ENCODE assay signal across 9 cellular contexts in genomic region chr12:42468853-42469252, GRCh38.
DNase-seq lines count a peak whose midpoint lies in the region; ATAC-seq and TF ChIP-seq lines count a peak whose summit lies in the region.
"Had no signal": no experiment of that assay in that cellular context is flagged by ENCODE, and none has a peak within 500 bp of the region (broad histone marks: within the 10 kb centered on the region; RNA-seq: fewer than 3 reads in every experiment).

No MANE protein-coding gene starts in this region.

- H3K27ac Mint-ChIP-seq in nephron = peak overlapping the region; percentile 46 to 76 (median 70)
- peak overlapping the region in 1 of 8 donors; percentile 24 for H3K27ac Mint-ChIP-seq in CD8-positive, alpha-beta memory T cell

- H3K4me1 Mint-ChIP-seq in nephron = peaks cover 55% of the 10 kb centered on the region
- H3K4me1 Mint-ChIP-seq in CD8-positive, alpha-beta memory T cell = peaks cover 14 to 22% (median 14%) of the 10 kb centered on the region in 3 donors

- in situ Hi-C loops in Panc1 (cut with HindIII; ENCODE audit: low pct_unique_long_range_greater_than_20kb, low sequenced_read_pairs) = no loop called here

- no peaks in the 10 kb centered on the region for H3K9me3 Mint-ChIP-seq in nephron
- H3K9me3 Mint-ChIP-seq in CD8-positive, alpha-beta memory T cell = no peaks in the 10 kb centered on the region

- H3K4me3 Mint-ChIP-seq in nephron = no peak overlapping the region
- peak overlapping the region in 1 of 7 donors; percentile 30 for H3K4me3 Mint-ChIP-seq in CD8-positive, alpha-beta memory T cell

- TF ChIP-seq CTCF in Panc1 (IDR thresholded peaks at IDR 0.05) = no peak
- no peak for TF ChIP-seq CTCF in nephron (IDR thresholded peaks at IDR 0.05; ENCODE audit: unreplicated experiment in 3 of 3)

- POLR2A ChIA-PET in Panc1 (lab: Charles Lee) = interaction anchor here (0.5 kb wide), 1 partner anchor 40 kb away, joined by 5 read pairs; no protein-coding TSS in a partner anchor
- POLR2A ChIA-PET in CD8-positive, alpha-beta memory T cell (lab: Charles Lee) = no interaction called here

- peaks cover 76% of the 10 kb centered on the region for H3K36me3 Mint-ChIP-seq in nephron (ENCODE audit: low read depth)
- no peaks in the 10 kb centered on the region for H3K36me3 Mint-ChIP-seq in CD8-positive, alpha-beta memory T cell

- no TSS peak for BruUV-seq in Panc1 (replicated peaks; lab: Mats Ljungman, UMichigan)

- no peaks in the 10 kb centered on the region for H3K9me3 ChIP-seq in Panc1 (ENCODE audit: control insufficient read depth, insufficient read depth, low read depth, low read length)
- no peaks in the 10 kb centered on the region for H3K9me3 ChIP-seq in CD8-positive, alpha-beta memory T cell (ENCODE audit: low read length)

- H3K36me3 ChIP-seq in Panc1 (ENCODE audit: control insufficient read depth, insufficient read depth, low read length) = no peaks in the 10 kb centered on the region
- no peaks in the 10 kb centered on the region for H3K36me3 ChIP-seq in CD8-positive, alpha-beta memory T cell (ENCODE audit: insufficient read depth, low read length)

- intact Hi-C loops in Panc1 (cut with micrococcal nuclease; ENCODE audit: unreplicated experiment) = no loop called here

- H3K27ac ChIP-seq in Panc1 (ENCODE audit: low read length) = no peak overlapping the region
- H3K27ac ChIP-seq in CD8-positive, alpha-beta memory T cell (ENCODE audit: low read depth, low read length) = no peak overlapping the region

- CTCF ChIA-PET in Panc1 (lab: Charles Lee) = no interaction called here
- CTCF ChIA-PET in CD8-positive, alpha-beta memory T cell (lab: Charles Lee) = interaction anchor here (1.4 kb wide), 1 partner anchor 14 kb away, joined by 5 read pairs; no protein-coding TSS in a partner anchor

- H3K4me3 ChIP-seq in Panc1 (ENCODE audit: low read depth in 2 of 2, low read length in 2 of 2) = no peak overlapping the region
- no peak overlapping the region for H3K4me3 ChIP-seq in CD8-positive, alpha-beta memory T cell (ENCODE audit: low read length)

- peaks cover 4% of the 10 kb centered on the region; the same call in 1 of the 2 replicates for H3K4me1 ChIP-seq in Panc1 (ENCODE audit: control insufficient read depth, insufficient read depth, low read length)
- no peaks in the 10 kb centered on the region for H3K4me1 ChIP-seq in CD8-positive, alpha-beta memory T cell (ENCODE audit: insufficient read depth, low read length)

- ATAC-seq in GM18868 (IDR thresholded peaks at IDR 0.05; ENCODE audit: unreplicated experiment) = peak; percentile 6
- ATAC-seq in HG02759 (IDR thresholded peaks at IDR 0.05; ENCODE audit: unreplicated experiment) = peak; percentile 5
- ATAC-seq in Panc1 = 0 out of 2 replicates have a peak, but pooled peaks have one; percentile 45

- no peaks in the 10 kb centered on the region for H3K27me3 ChIP-seq in Panc1 (ENCODE audit: control insufficient read depth, insufficient read depth, low read length)
- no peaks in the 10 kb centered on the region for H3K27me3 ChIP-seq in CD8-positive, alpha-beta memory T cell (ENCODE audit: insufficient read depth, low read length, poor library complexity, severe bottlenecking)

- no peaks in the 10 kb centered on the region for H3K27me3 Mint-ChIP-seq in nephron (ENCODE audit: low read depth)
- peaks cover 13 to 60% of the 10 kb centered on the region in 2 donors for H3K27me3 Mint-ChIP-seq in CD8-positive, alpha-beta memory T cell

- no peak for DNase-seq in Panc1 (ENCODE audit: low read depth, low spot score)
- DNase-seq in AG08396 (ENCODE audit: low spot score) = no peak
- DNase-seq in activated gamma-delta T cell (lab: John Stamatoyannopoulos, UW) = no peak
- DNase-seq in CD8-positive, alpha-beta memory T cell = no peak
- DNase-seq: activated naive CD4-positive, alpha-beta T cell; SHP77 had no signal
